12 cellular contexts compared by ENCODE assay signal in genomic region chr10:59336632-59337031, GRCh38. TPM values are rescaled to one million over a fixed set of nuclear protein-coding genes. Genes with fewer than 3 reads are reported as not detected.
DNase-seq lines count a peak whose midpoint lies in the region; TF ChIP-seq lines count a peak whose summit lies in the region.
"Had no signal": no experiment of that assay in that cellular context is flagged by ENCODE, and none has a peak within 500 bp of the region (broad histone marks: within the 10 kb centered on the region; RNA-seq: fewer than 3 reads in every experiment).

No MANE protein-coding gene starts in this region.

- H3K36me3 ChIP-seq in adipocyte (ENCODE audit: control insufficient read depth, insufficient read depth, low read length, severe bottlenecking) (no peaks in the 10 kb centered on the region), neural progenitor cell (no peaks in the 10 kb centered on the region), H7 (replicated peaks; ENCODE audit: control insufficient read depth, insufficient read depth, low read length) (no peaks in the 10 kb centered on the region)
- H3K36me3 ChIP-seq: neutrophil had no signal

- peak overlapping the region; percentile 23 for H2AFZ ChIP-seq in neural progenitor cell (replicated peaks)

- H3K9me3 ChIP-seq in adipocyte (ENCODE audit: control insufficient read depth, low read length), result no peaks in the 10 kb centered on the region
- H3K9me3 ChIP-seq in neural progenitor cell (ENCODE audit: low read depth), result no peaks in the 10 kb centered on the region
- H3K9me3 ChIP-seq: neutrophil had no signal

- H3K36me3 Mint-ChIP-seq in neural progenitor cell (no peaks in the 10 kb centered on the region), type B pancreatic cell (peaks cover 4% of the 10 kb centered on the region)

- H3K27me3 Mint-ChIP-seq in neural progenitor cell (ENCODE audit: insufficient read depth, low read depth) (no peaks in the 10 kb centered on the region), type B pancreatic cell (no peaks in the 10 kb centered on the region)

- H3F3A ChIP-seq in neural progenitor cell (ENCODE audit: low read depth), result no peaks in the 10 kb centered on the region

- H3K4me2 ChIP-seq in neural progenitor cell, result no peak overlapping the region

- H3K4me3 ChIP-seq in adipocyte (ENCODE audit: low read length) (peak overlapping the region; percentile 12), neural progenitor cell (no peak overlapping the region), H7 (ENCODE audit: insufficient read depth, low read depth, low read length) (no peak overlapping the region)

- DNase-seq in adipocyte (ENCODE audit: low read depth) (peak; percentile 34), fibroblast of peridontal ligament (ENCODE audit: extremely low read depth) (peak; percentile 64), neural progenitor cell (ENCODE audit: low spot score) (no peak), type B pancreatic cell (ENCODE audit: extremely low spot score, unreplicated experiment) (no peak), HK-2 (ENCODE audit: unreplicated experiment) (no peak), H7 (no peak), NCI-H146 treated with DMSO at 0.1 percent for 48 hours (lab: John Stamatoyannopoulos, UW; ENCODE audit: unreplicated experiment) (no peak), NCI-H146 (lab: John Stamatoyannopoulos, UW) (no peak)
- DNase-seq: activated CD8-positive, alpha-beta memory T cell treated with anti-CD3 and anti-CD28 coated beads for 24 hours; GOT3; T-helper 1 cell had no signal

- TF ChIP-seq CTCF in neural progenitor cell (IDR thresholded peaks at IDR 0.05) (no peak), type B pancreatic cell (conservative IDR thresholded peaks at IDR 0.05) (no peak)

- no peak overlapping the region for H3K27ac ChIP-seq in neural progenitor cell
- H3K27ac ChIP-seq: neutrophil had no signal

- H3K4me1 Mint-ChIP-seq in neural progenitor cell, result peaks cover 7% of the 10 kb centered on the region
- peaks cover 13% of the 10 kb centered on the region for H3K4me1 Mint-ChIP-seq in type B pancreatic cell (ENCODE audit: unreplicated experiment)

- H3K4me1 ChIP-seq in adipocyte (ENCODE audit: control insufficient read depth, insufficient read depth, low read length), result peaks cover 19% of the 10 kb centered on the region
- peaks cover 14% of the 10 kb centered on the region for H3K4me1 ChIP-seq in neural progenitor cell

- H3K27me3 ChIP-seq in adipocyte (replicated peaks; ENCODE audit: control insufficient read depth, insufficient read depth, low read length) (no peaks in the 10 kb centered on the region), neural progenitor cell (no peaks in the 10 kb centered on the region), H7 (ENCODE audit: control insufficient read depth, insufficient read depth, low read length) (peaks cover 7% of the 10 kb centered on the region)
- H3K27me3 ChIP-seq: neutrophil had no signal

- peak overlapping the region; percentile 57 for H3K9ac ChIP-seq in adipocyte (ENCODE audit: low read length)
- no peak overlapping the region for H3K9ac ChIP-seq in neural progenitor cell

- H4K20me1 ChIP-seq in neural progenitor cell (ENCODE audit: low read depth), result no peaks in the 10 kb centered on the region

- H3K27ac Mint-ChIP-seq in neural progenitor cell (no peak overlapping the region), type B pancreatic cell (peak overlapping the region; percentile 51)

- no peaks in the 10 kb centered on the region for H3K79me2 ChIP-seq in neural progenitor cell (ENCODE audit: low read depth)

- no peak overlapping the region for H3K4me3 Mint-ChIP-seq in neural progenitor cell
- H3K4me3 Mint-ChIP-seq in type B pancreatic cell, result peak overlapping the region; percentile 51

- H3K9me3 Mint-ChIP-seq in neural progenitor cell (no peaks in the 10 kb centered on the region), type B pancreatic cell (no peaks in the 10 kb centered on the region)

RNA-seq across cellular contexts. Expression of gene FAM13C, which starts 25.7 kb away (rescaled TPM):
- 2.3 and 3.1 TPM in 2 replicates for total RNA-seq in neural progenitor cell (ENCODE audit: low replicate concordance)
- 5.6 and 10.1 TPM in 2 replicates for total RNA-seq in type B pancreatic cell (ENCODE audit: low replicate concordance)
- 1.8 and 2.5 TPM in 2 replicates for total RNA-seq in H7 (2014; rRNA removed; shearing (Covaris generic))

Comparison
In these comparisons a context has a peak if more than half of its experiments do, and no peak if none do; other contexts are left out.
1. DNase-seq: peak in adipocyte (single experiment) and fibroblast of peridontal ligament (single experiment); none in neural progenitor cell (single experiment), type B pancreatic cell (single experiment), HK-2 (single experiment), H7 (single experiment), NCI-H146 treated with DMSO at 0.1 percent for 48 hours (single experiment) and NCI-H146 (single experiment).